21 cellular contexts compared by ENCODE assay signal in genomic region chr12:87384226-87384625, GRCh38.
"Had no signal": no experiment of that assay in that cellular context is flagged by ENCODE, and none has a peak within 500 bp of the region (broad histone marks: within the 10 kb centered on the region; RNA-seq: fewer than 3 reads in every experiment).

No MANE protein-coding gene starts in this region.

- H3K27ac ChIP-seq: dorsolateral prefrontal cortex, gastroesophageal sphincter, heart left ventricle, lower lobe of right lung, neural progenitor cell, parathyroid adenoma, prostate gland, sigmoid colon, stomach, thyroid gland, upper lobe of left lung had no signal

- ATAC-seq: gastroesophageal sphincter; heart left ventricle; left ventricle myocardium superior; lower lobe of right lung; naive thymus-derived CD4-positive, alpha-beta T cell; right cardiac atrium; stimulated activated effector memory CD8-positive, alpha-beta T cell treated with anti-CD3 and anti-CD28 coated beads, Interleukin-12 subunit alpha, Interleukin-12 subunit beta, amount 100 ng/mL, for 72 hours had no signal

- H3K4me1 ChIP-seq: gastroesophageal sphincter, heart left ventricle, lower lobe of right lung, neural progenitor cell, parathyroid adenoma, prostate gland, sigmoid colon, thyroid gland, upper lobe of left lung had no signal

- H3K9ac ChIP-seq: neural progenitor cell, parathyroid adenoma had no signal

- DNase-seq: dorsolateral prefrontal cortex; effector CD4-positive, alpha-beta T cell; heart left ventricle; hippocampal formation; immature natural killer cell; left ventricle myocardium superior; lower lobe of right lung; naive thymus-derived CD4-positive, alpha-beta T cell; right cardiac atrium; sigmoid colon; stimulated activated CD4-positive, alpha-beta T cell treated with anti-CD3 and anti-CD28 coated beads, Interleukin-2, amount 100 ng/mL, for 24 hours; stimulated activated CD4-positive, alpha-beta T cell treated with anti-CD3 and anti-CD28 coated beads, Interleukin-4, amount 100 ng/mL, for 24 hours; stimulated activated naive CD4-positive, alpha-beta T cell treated with Interleukin-2 at 50 U/mL for 16 hours; stomach; thyroid gland; upper lobe of left lung had no signal

- H3K79me2 ChIP-seq: parathyroid adenoma had no signal

- H2AFZ ChIP-seq: neural progenitor cell, parathyroid adenoma had no signal

- H3K4me3 ChIP-seq: dorsolateral prefrontal cortex, gastroesophageal sphincter, heart left ventricle, lower lobe of right lung, neural progenitor cell, prostate gland, sigmoid colon, stomach, thyroid gland, upper lobe of left lung had no signal

- H3K36me3 ChIP-seq: gastroesophageal sphincter, heart left ventricle, lower lobe of right lung, neural progenitor cell, prostate gland, sigmoid colon, stomach, thyroid gland, upper lobe of left lung had no signal

- H3K9me3 ChIP-seq: gastroesophageal sphincter, heart left ventricle, lower lobe of right lung, prostate gland, stomach, thyroid gland, upper lobe of left lung had no signal

- H3K4me2 ChIP-seq: neural progenitor cell had no signal

- H3K27me3 ChIP-seq: gastroesophageal sphincter, heart left ventricle, neural progenitor cell, sigmoid colon, stomach, thyroid gland, upper lobe of left lung had no signal
